Comparison of ENCODE assay signal across 8 cellular contexts in genomic region chr17:4945944-4946280, GRCh38. TPM values are rescaled to one million over a fixed set of nuclear protein-coding genes. Genes with fewer than 3 reads are reported as not detected.
DNase-seq lines count a peak whose midpoint lies in the region; ATAC-seq and TF ChIP-seq lines count a peak whose summit lies in the region.

No MANE protein-coding gene starts in this region.

- peak overlapping the region; percentile 94; the same call in 1 of the 2 replicates for H3K56ac ChIP-seq in IMR-90 (ENCODE audit: extremely low read depth, insufficient read depth, low read length)

- in situ Hi-C loops in IMR-90 (cut with MboI; ENCODE audit: low sequenced_read_pairs), result no loop called here

- H3K27me3 Mint-ChIP-seq in naive B cell, result no peaks in the 10 kb centered on the region

- peaks cover 65 to 73% (median 71%) of the 10 kb centered on the region in 3 donors for H3K4me1 Mint-ChIP-seq in naive B cell

- peak overlapping the region; percentile 96 for H3K27ac ChIP-seq in IMR-90 (ENCODE audit: insufficient read depth, low read length)

- peak overlapping the region; percentile 91 to 100 (median 99) for H3K4me3 Mint-ChIP-seq in naive B cell

- H3K9me3 Mint-ChIP-seq in naive B cell, result no peaks in the 10 kb centered on the region

- ATAC-seq in IMR-90 (ENCODE audit: low read depth) (no peak), naive B cell (ENCODE audit: low read depth in 2 of 2) (no peak), HG03139 (IDR thresholded peaks at IDR 0.05; ENCODE audit: unreplicated experiment) (no peak)

- H3K4ac ChIP-seq in IMR-90 (ENCODE audit: low read depth, low read length), result peak overlapping the region; percentile 85

- DNase-seq in BE2C (no peak), IMR-90 (no peak), cardiac fibroblast (ENCODE audit: low read depth in 2 of 2) (no peak), naive B cell (no peak), NCI-H2029 (lab: John Stamatoyannopoulos, UW) (no peak), NCI-H2171 (lab: John Stamatoyannopoulos, UW) (no peak), ecto neural progenitor cell (ENCODE audit: low spot score) (no peak)

- H2AK5ac ChIP-seq in IMR-90 (ENCODE audit: low read depth, low read length), result no peak overlapping the region

- no peak for TF ChIP-seq RAD21 in IMR-90 (IDR thresholded peaks at IDR 0.05; ENCODE audit: low read length)

- POLR2A ChIA-PET in IMR-90 (lab: Charles Lee; ENCODE audit: unreplicated experiment), result interaction anchor here (1.3 to 2.2 kb wide), 2 partner anchors 21 to 41 kb away, joined by 4 to 6 read pairs; partner anchors contain the start of genes CAMTA2 and SPAG7

- intact Hi-C loops in IMR-90 (cut with micrococcal nuclease), result no loop called here

- no peak for TF ChIP-seq POLR2A in IMR-90 (IDR thresholded peaks at IDR 0.05; ENCODE audit: low read depth, low read length)

- TF ChIP-seq CTCF in BE2C (IDR thresholded peaks at IDR 0.05; ENCODE audit: low read depth, low read length), result no peak
- TF ChIP-seq CTCF in IMR-90 (conservative IDR thresholded peaks at IDR 0.05; ENCODE audit: low read depth, low read length), result no peak
- TF ChIP-seq CTCF in cardiac fibroblast (IDR thresholded peaks at IDR 0.05; ENCODE audit: low read depth, low read length), result no peak

- peak overlapping the region; percentile 78 for H3K4me2 ChIP-seq in IMR-90 (ENCODE audit: low read depth, low read length)

- CTCF ChIA-PET in IMR-90 (lab: Yijun Ruan, JAX), result no interaction called here

- H3K36me3 Mint-ChIP-seq in naive B cell, result peaks cover 14 to 46% of the 10 kb centered on the region in 2 donors

- no peaks in the 10 kb centered on the region for H3K27me3 ChIP-seq in BE2C
- H3K27me3 ChIP-seq in IMR-90 (ENCODE audit: control insufficient read depth, insufficient read depth, low read length), result no peaks in the 10 kb centered on the region

- H3K9me3 ChIP-seq in BE2C (no peaks in the 10 kb centered on the region), IMR-90 (ENCODE audit: control insufficient read depth, insufficient read depth, low read length) (no peaks in the 10 kb centered on the region)

- H3K9me1 ChIP-seq in IMR-90 (ENCODE audit: insufficient read depth, low read length), result peaks cover 14% of the 10 kb centered on the region; the same call in 1 of the 2 replicates

- H3K9ac ChIP-seq in IMR-90 (ENCODE audit: low read depth, low read length), result peak overlapping the region; percentile 97

- peak overlapping the region; percentile 98 for H2BK5ac ChIP-seq in IMR-90 (ENCODE audit: low read depth, low read length, poor library complexity, severe bottlenecking)

- H4K8ac ChIP-seq in IMR-90 (ENCODE audit: low read depth in 2 of 2, low read length in 2 of 2), result peak overlapping the region in 1 of 2 experiments; percentile 80; a peak in 1 of 4 replicates

- no peak overlapping the region for H2AFZ ChIP-seq in IMR-90 (replicated peaks; ENCODE audit: low read length, poor library complexity)

- H3K36me3 ChIP-seq in BE2C (peaks cover 24% of the 10 kb centered on the region), IMR-90 (ENCODE audit: control insufficient read depth, insufficient read depth, low read length) (peaks cover 41% of the 10 kb centered on the region)

- H3K4me3 ChIP-seq in BE2C (ENCODE audit: low read depth, low read length), result peak overlapping the region; percentile 77; the same call in 1 of the 2 replicates
- H3K4me3 ChIP-seq in IMR-90 (ENCODE audit: insufficient read depth, low read depth, low read length), result no peak overlapping the region
- H3K4me3 ChIP-seq in cardiac fibroblast (replicated peaks in 1 of 2; ENCODE audit: low read depth in 2 of 2, low read length in 2 of 2), result peak overlapping the region; percentile 98 to 99

- no peak overlapping the region for H2BK15ac ChIP-seq in IMR-90 (ENCODE audit: low read depth, low read length)

- dilution Hi-C loops in IMR-90 (cut with HindIII; ENCODE audit: low sequenced_read_pairs, unreplicated experiment), result no loop called here

- H4K5ac ChIP-seq in IMR-90 (ENCODE audit: low read depth, low read length), result no peak overlapping the region

- H3K18ac ChIP-seq in IMR-90 (ENCODE audit: low read depth, low read length), result no peak overlapping the region

- no peak overlapping the region for H2BK120ac ChIP-seq in IMR-90 (ENCODE audit: low read depth, low read length)

- H3K23ac ChIP-seq in IMR-90 (ENCODE audit: low read depth, low read length), result peak overlapping the region; percentile 81

- H4K20me1 ChIP-seq in IMR-90 (ENCODE audit: insufficient read depth, low read length), result peaks cover 66% of the 10 kb centered on the region

- no TSS peak for BruUV-seq in IMR-90 (replicated peaks; lab: Mats Ljungman, UMichigan)

- H3K79me1 ChIP-seq in IMR-90 (ENCODE audit: low read depth in 1 of 2, low read length in 2 of 2), result peaks cover 9 to 51% of the 10 kb centered on the region in 2 experiments; a peak in 3 of 4 replicates

- WGBS in IMR-90 (ENCODE audit: extremely low coverage in 2 of 2, insufficient read length in 1 of 2), 2 experiments, result no CpG with 5 or more reads among the region's 4 CpGs

- H2BK20ac ChIP-seq in IMR-90 (ENCODE audit: low read depth, low read length), result no peak overlapping the region

- H3K27ac Mint-ChIP-seq in naive B cell, result peak overlapping the region in 3 of 6 donors; percentile 91 to 98 (median 95)

- no peak overlapping the region; the same call in 1 of the 2 replicates for H4K91ac ChIP-seq in IMR-90 (ENCODE audit: insufficient read depth, low read depth, low read length)

- H2AK9ac ChIP-seq in IMR-90 (replicated peaks; ENCODE audit: low read depth, low read length, poor library complexity), result no peak overlapping the region

- H3K4me1 ChIP-seq in BE2C, result peaks cover 4% of the 10 kb centered on the region
- H3K4me1 ChIP-seq in IMR-90 (ENCODE audit: control insufficient read depth, insufficient read depth, low read length), result peaks cover 21% of the 10 kb centered on the region

- peak overlapping the region; percentile 95 for H3K14ac ChIP-seq in IMR-90 (replicated peaks; ENCODE audit: low read depth, low read length)

TF ChIP-seq in IMR-90, 13 proteins besides CTCF, POLR2A, EP300 and RAD21:
- TF ChIP-seq USF2 (IDR thresholded peaks at IDR 0.05; ENCODE audit: low read depth, low read length) (no peak), RCOR1 (IDR thresholded peaks at IDR 0.05; ENCODE audit: insufficient replicate concordance, low read length) (no peak)

RNA-seq across cellular contexts. Expression of gene PFN1, which starts 2.4 kb away (rescaled TPM):
- 1,200 TPM for polyA plus RNA-seq in BE2C (2012; ENCODE audit: insufficient read depth, insufficient read length, low read depth)
- total RNA-seq in IMR-90 (2012; rRNA removed), result 348 and 432 TPM in 2 replicates
- 1,671 and 2,152 TPM in 2 replicates for polyA plus RNA-seq in IMR-90 (2012; rRNA removed)
- polyA plus RNA-seq in IMR-90 (2012; cell fraction: cytosol; rRNA removed), result 2,723 and 2,770 TPM in 2 replicates
- polyA plus RNA-seq in IMR-90 (2012; cell fraction: nucleus; rRNA removed; ENCODE audit: low replicate concordance), result 690 and 857 TPM in 2 replicates
- polyA plus RNA-seq in naive B cell (ENCODE audit: low read depth in 6 of 6), result 1,000 to 10,000 TPM; 1,151 to 1,601 (median 1,370) TPM

RNA-seq across cellular contexts. Expression of gene ENO3, which starts 5.0 kb away (rescaled TPM):
- 119 TPM for polyA plus RNA-seq in BE2C (2012; ENCODE audit: insufficient read depth, insufficient read length, low read depth)
- 1.4 TPM in 2 replicates for total RNA-seq in IMR-90 (2012; rRNA removed)
- polyA plus RNA-seq in IMR-90 (2012; rRNA removed), result 4.2 and 5.1 TPM in 2 replicates
- 1.6 and 2.8 TPM in 2 replicates for polyA plus RNA-seq in IMR-90 (2012; cell fraction: cytosol; rRNA removed)
- polyA plus RNA-seq in IMR-90 (2012; cell fraction: nucleus; rRNA removed; ENCODE audit: low replicate concordance), result 52.7 and 54.4 TPM in 2 replicates
- 1 to 10 TPM in 4 of 6 donors, under 1 TPM in 1, not detected in 1; 0.79 to 3.2 (median 1.2) TPM for polyA plus RNA-seq in naive B cell (ENCODE audit: low read depth in 6 of 6)

RNA-seq across cellular contexts. Expression of gene RNF167, which starts 5.8 kb away (rescaled TPM):
- 87.9 TPM for polyA plus RNA-seq in BE2C (2012; ENCODE audit: insufficient read depth, insufficient read length, low read depth)
- total RNA-seq in IMR-90 (2012; rRNA removed), result 13.1 and 13.3 TPM in 2 replicates
- 79.5 and 83.6 TPM in 2 replicates for polyA plus RNA-seq in IMR-90 (2012; rRNA removed)
- 41.9 and 55.4 TPM in 2 replicates for polyA plus RNA-seq in IMR-90 (2012; cell fraction: cytosol; rRNA removed)
- 69.1 and 86.3 TPM in 2 replicates for polyA plus RNA-seq in IMR-90 (2012; cell fraction: nucleus; rRNA removed; ENCODE audit: low replicate concordance)
- 10 to 100 TPM; 19.9 to 25.8 (median 22.7) TPM for polyA plus RNA-seq in naive B cell (ENCODE audit: low read depth in 6 of 6)

RNA-seq across cellular contexts. Expression of gene SLC25A11, which starts 6.1 kb away (rescaled TPM):
- 80.7 TPM for polyA plus RNA-seq in BE2C (2012; ENCODE audit: insufficient read depth, insufficient read length, low read depth)
- total RNA-seq in IMR-90 (2012; rRNA removed), result 30.8 and 35.0 TPM in 2 replicates
- polyA plus RNA-seq in IMR-90 (2012; rRNA removed), result 62.2 and 68.2 TPM in 2 replicates
- polyA plus RNA-seq in IMR-90 (2012; cell fraction: cytosol; rRNA removed), result 58.3 and 80.2 TPM in 2 replicates
- 29.2 and 53.6 TPM in 2 replicates for polyA plus RNA-seq in IMR-90 (2012; cell fraction: nucleus; rRNA removed; ENCODE audit: low replicate concordance)
- polyA plus RNA-seq in naive B cell (ENCODE audit: low read depth in 6 of 6), result 10 to 100 TPM; 61.0 to 89.1 (median 71.4) TPM

RNA-seq across cellular contexts. Expression of gene GP1BA, which starts 13.8 kb away (rescaled TPM):
- 0.68 TPM for polyA plus RNA-seq in BE2C (2012; ENCODE audit: insufficient read depth, insufficient read length, low read depth)
- not detected in 2 replicates for total RNA-seq in IMR-90 (2012; rRNA removed)
- polyA plus RNA-seq in IMR-90 (2012; rRNA removed), result not detected in 2 replicates
- 0.03 TPM in 1 of 2 replicates, not detected in the other for polyA plus RNA-seq in IMR-90 (2012; cell fraction: cytosol; rRNA removed)
- not detected in 2 replicates for polyA plus RNA-seq in IMR-90 (2012; cell fraction: nucleus; rRNA removed; ENCODE audit: low replicate concordance)
- polyA plus RNA-seq in naive B cell (ENCODE audit: low read depth in 6 of 6), result under 1 TPM in 4 of 6 donors, not detected in 2; 0.42 to 1.00 (median 0.56) TPM
